In genomic region chr18:23138470-23138869, GRCh38 we compare ENCODE assay signal across 12 cellular contexts. TPM values are rescaled to one million over a fixed set of nuclear protein-coding genes. Genes with fewer than 3 reads are reported as not detected.
A peak's percentile ranks its signal among the peaks of the same experiment; 100 is the strongest.
DNase-seq lines count a peak whose midpoint lies in the region; ATAC-seq and TF ChIP-seq lines count a peak whose summit lies in the region.
"Had no signal": no experiment of that assay in that cellular context is flagged by ENCODE, and none has a peak within 500 bp of the region (broad histone marks: within the 10 kb centered on the region; RNA-seq: fewer than 3 reads in every experiment).

No MANE protein-coding gene starts in this region.

- no peak overlapping the region for H3K56ac ChIP-seq in H9 (ENCODE audit: insufficient read length, low read depth, low read length)

- H2BK12ac ChIP-seq in H9 (ENCODE audit: insufficient read length, low read depth, low read length): no peak overlapping the region

- intact Hi-C loops in activated T-helper 2 cell treated with anti-CD3 and anti-CD28 coated beads, Interferon-gamma antibody, Interleukin-2, Interleukin-4, amounts not matched to agents 10 μg/mL and 5 μg/mL and 100 μg/mL, durations not matched to agents 14 hours and 24 hours and 36 hours (cut with micrococcal nuclease): loop anchor here (10.0 kb wide), 2 partner anchors 64 to 146 kb away; no protein-coding TSS in a partner anchor
- intact Hi-C loops in psoas muscle (cut with DNase I): no loop called here
- intact Hi-C loops in testis (cut with DNase I; ENCODE audit: low total_unique reads): loop anchor here (10.0 kb wide), 2 partner anchors 216 to 266 kb away; no protein-coding TSS in a partner anchor

- H2AFZ ChIP-seq in H9 (ENCODE audit: low read length): no peak overlapping the region

- H3K23ac ChIP-seq in H9 (ENCODE audit: insufficient read length, low read depth, low read length): no peak overlapping the region

- no CpG with 5 or more reads among the region's 5 CpGs for WGBS in H9 (ENCODE audit: extremely low coverage, insufficient read length, low lambda C conversion rate)
- 83 to 89% (median 85%) methylated on average over 5 of the region's 5 CpGs for whole genome bisulfite sequencing in psoas muscle, 3 donors
- 77 to 78% methylated on average over 5 of the region's 5 CpGs for WGBS in testis, 2 donors

- H3K4me3 ChIP-seq in psoas muscle: no peak overlapping the region
- no peak overlapping the region for H3K4me3 ChIP-seq in testis

- no peak overlapping the region for H3K4me2 ChIP-seq in H9 (ENCODE audit: insufficient read depth, insufficient read length, low read length)

- H3K4me1 ChIP-seq in H9 (ENCODE audit: insufficient read depth, low read length) (no peaks in the 10 kb centered on the region; the same call in 1 of the 2 replicates), psoas muscle (peaks cover 10% of the 10 kb centered on the region), testis (peaks cover 19% of the 10 kb centered on the region)

- ATAC-seq in psoas muscle (no peak), HG02678 (IDR thresholded peaks at IDR 0.05; ENCODE audit: unreplicated experiment) (no peak)

- H3K27ac Mint-ChIP-seq in H9 (no peak overlapping the region), mesothelial cell of epicardium (peak overlapping the region; percentile 16)
- no peak overlapping the region for H3K27ac Mint-ChIP-seq in activated T-helper 2 cell treated with anti-CD3 and anti-CD28 coated beads, Interferon-gamma antibody, Interleukin-2, Interleukin-4, amounts not matched to agents 10 μg/mL and 5 μg/mL and 100 μg/mL, durations not matched to agents 14 hours and 24 hours and 36 hours
- H3K27ac Mint-ChIP-seq: activated naive CD4-positive, alpha-beta T cell treated with anti-CD3 and anti-CD28 coated beads, Interleukin-2, amount 10 ng/mL, durations not matched to agents 7 days and 5 days had no signal

- H3K27me3 ChIP-seq in H9 (ENCODE audit: insufficient read depth, low read length) (no peaks in the 10 kb centered on the region), psoas muscle (ENCODE audit: insufficient read depth in 3 of 3, low read length in 2 of 3) (peaks cover 0 to 31% (median 20%) of the 10 kb centered on the region in 3 donors), testis (no peaks in the 10 kb centered on the region)
- H3K27me3 ChIP-seq: SJCRH30 had no signal

- H3K4ac ChIP-seq in H9 (ENCODE audit: low read depth, low read length): no peak overlapping the region

- H2BK15ac ChIP-seq in H9 (ENCODE audit: low read depth, low read length): no peak overlapping the region

- no peak overlapping the region for H3K9ac ChIP-seq in H9 (ENCODE audit: extremely low read depth, insufficient read length, low read length)

- H4K8ac ChIP-seq in H9 (replicated peaks; ENCODE audit: insufficient read length, low read depth, low read length): no peak overlapping the region

- H3K9me3 ChIP-seq in H9 (ENCODE audit: control insufficient read depth, low read depth, low read length) (no peaks in the 10 kb centered on the region), psoas muscle (no peaks in the 10 kb centered on the region), testis (no peaks in the 10 kb centered on the region)
- H3K9me3 ChIP-seq: sigmoid colon, SJCRH30 had no signal

- H4K20me1 ChIP-seq in H9 (ENCODE audit: control insufficient read depth, insufficient read depth, insufficient read length): no peaks in the 10 kb centered on the region

- no peak overlapping the region for H4K91ac ChIP-seq in H9 (ENCODE audit: insufficient read length, low read depth, low read length)

- H2BK20ac ChIP-seq in H9 (ENCODE audit: low read depth, low read length, poor library complexity, severe bottlenecking): no peak overlapping the region

- no peak overlapping the region for H3K14ac ChIP-seq in H9 (ENCODE audit: insufficient read depth, low read length)

- no peak for DNase-seq in H9
- DNase-seq in NCI-H2107 (lab: John Stamatoyannopoulos, UW): peak; percentile 27
- DNase-seq in activated T-helper 2 cell treated with anti-CD3 and anti-CD28 coated beads, Interferon-gamma antibody, Interleukin-2, Interleukin-4, amounts not matched to agents 10 μg/mL and 5 μg/mL and 100 μg/mL, durations not matched to agents 14 hours and 24 hours and 36 hours (ENCODE audit: low spot score): no peak
- DNase-seq in mesothelial cell of epicardium (ENCODE audit: low spot score in 2 of 2, unreplicated experiment in 2 of 2): no peak
- no peak for DNase-seq in OCI-M1 (lab: John Stamatoyannopoulos, UW)
- no peak for DNase-seq in psoas muscle
- DNase-seq in testis: no peak
- DNase-seq: activated CD4-positive, alpha-beta T cell treated with anti-CD3 and anti-CD28 coated beads, Interleukin-2, amount 50 U/mL, for 4 hours; activated naive CD4-positive, alpha-beta T cell treated with anti-CD3 and anti-CD28 coated beads, Interleukin-2, amount 10 ng/mL, durations not matched to agents 7 days and 5 days; sigmoid colon; SJCRH30 had no signal

- TF ChIP-seq CTCF in H9 (conservative IDR thresholded peaks at IDR 0.05) (no peak), mesothelial cell of epicardium (IDR thresholded peaks at IDR 0.05; ENCODE audit: unreplicated experiment) (no peak), psoas muscle (IDR thresholded peaks at IDR 0.05) (no peak), testis (IDR thresholded peaks at IDR 0.05) (no peak)

- peaks cover 35% of the 10 kb centered on the region; the same call in 1 of the 2 replicates for H3K79me2 ChIP-seq in H9 (ENCODE audit: insufficient read depth, low read length)

- no peak overlapping the region for H2AK5ac ChIP-seq in H9 (ENCODE audit: insufficient read length, low read length)

- no peak for TF ChIP-seq POLR2A in testis (IDR thresholded peaks at IDR 0.05)

- no peaks in the 10 kb centered on the region for H3K9me3 Mint-ChIP-seq in H9
- H3K9me3 Mint-ChIP-seq in activated T-helper 2 cell treated with anti-CD3 and anti-CD28 coated beads, Interferon-gamma antibody, Interleukin-2, Interleukin-4, amounts not matched to agents 10 μg/mL and 5 μg/mL and 100 μg/mL, durations not matched to agents 14 hours and 24 hours and 36 hours: no peaks in the 10 kb centered on the region
- H3K9me3 Mint-ChIP-seq in mesothelial cell of epicardium: no peaks in the 10 kb centered on the region
- H3K9me3 Mint-ChIP-seq: activated naive CD4-positive, alpha-beta T cell treated with anti-CD3 and anti-CD28 coated beads, Interleukin-2, amount 10 ng/mL, durations not matched to agents 7 days and 5 days had no signal

- peak overlapping the region; percentile 12 to 41; a peak in 2 of 5 replicates for H3K4me3 Mint-ChIP-seq in H9
- peak overlapping the region; percentile 80 for H3K4me3 Mint-ChIP-seq in activated T-helper 2 cell treated with anti-CD3 and anti-CD28 coated beads, Interferon-gamma antibody, Interleukin-2, Interleukin-4, amounts not matched to agents 10 μg/mL and 5 μg/mL and 100 μg/mL, durations not matched to agents 14 hours and 24 hours and 36 hours (ENCODE audit: low read depth)
- no peak overlapping the region for H3K4me3 Mint-ChIP-seq in mesothelial cell of epicardium
- H3K4me3 Mint-ChIP-seq: activated naive CD4-positive, alpha-beta T cell treated with anti-CD3 and anti-CD28 coated beads, Interleukin-2, amount 10 ng/mL, durations not matched to agents 7 days and 5 days had no signal

- no peak overlapping the region for H3K18ac ChIP-seq in H9 (ENCODE audit: insufficient read length, low read depth, low read length)

- H3T11ph ChIP-seq in H9 (ENCODE audit: low read length): no peak overlapping the region

- H3K36me3 Mint-ChIP-seq in H9 (ENCODE audit: insufficient read depth in 1 of 3, low read depth in 3 of 3): peaks cover 4 to 21% (median 16%) of the 10 kb centered on the region in 3 experiments; a peak in 6 of 7 replicates
- peaks cover 27% of the 10 kb centered on the region for H3K36me3 Mint-ChIP-seq in activated T-helper 2 cell treated with anti-CD3 and anti-CD28 coated beads, Interferon-gamma antibody, Interleukin-2, Interleukin-4, amounts not matched to agents 10 μg/mL and 5 μg/mL and 100 μg/mL, durations not matched to agents 14 hours and 24 hours and 36 hours (ENCODE audit: low read depth)
- H3K36me3 Mint-ChIP-seq in mesothelial cell of epicardium: no peaks in the 10 kb centered on the region
- H3K36me3 Mint-ChIP-seq: activated naive CD4-positive, alpha-beta T cell treated with anti-CD3 and anti-CD28 coated beads, Interleukin-2, amount 10 ng/mL, durations not matched to agents 7 days and 5 days had no signal

- peaks cover 31% of the 10 kb centered on the region for H3K23me2 ChIP-seq in H9 (ENCODE audit: insufficient read length, low read depth, low read length, poor library complexity, severe bottlenecking)

- no peaks in the 10 kb centered on the region for H3K79me1 ChIP-seq in H9 (ENCODE audit: insufficient read depth, low read depth, low read length, poor library complexity, severe bottlenecking)

- no peaks in the 10 kb centered on the region; the same call in 1 of the 2 replicates for H3K27me3 Mint-ChIP-seq in H9 (ENCODE audit: low read depth)
- H3K27me3 Mint-ChIP-seq in activated T-helper 2 cell treated with anti-CD3 and anti-CD28 coated beads, Interferon-gamma antibody, Interleukin-2, Interleukin-4, amounts not matched to agents 10 μg/mL and 5 μg/mL and 100 μg/mL, durations not matched to agents 14 hours and 24 hours and 36 hours (ENCODE audit: low read depth): peaks cover 7% of the 10 kb centered on the region
- H3K27me3 Mint-ChIP-seq in mesothelial cell of epicardium (ENCODE audit: low read depth): peaks cover 29% of the 10 kb centered on the region

- H2BK5ac ChIP-seq in H9 (ENCODE audit: insufficient read length, low read length): no peak overlapping the region

- H2BK120ac ChIP-seq in H9 (ENCODE audit: low read depth, low read length, poor library complexity, severe bottlenecking): no peak overlapping the region

- H3K4me1 Mint-ChIP-seq in H9: peaks cover 63 to 64% of the 10 kb centered on the region in 2 experiments
- peaks cover 53% of the 10 kb centered on the region for H3K4me1 Mint-ChIP-seq in activated T-helper 2 cell treated with anti-CD3 and anti-CD28 coated beads, Interferon-gamma antibody, Interleukin-2, Interleukin-4, amounts not matched to agents 10 μg/mL and 5 μg/mL and 100 μg/mL, durations not matched to agents 14 hours and 24 hours and 36 hours (ENCODE audit: low read depth)
- H3K4me1 Mint-ChIP-seq in mesothelial cell of epicardium: peaks cover 66% of the 10 kb centered on the region

- H3K27ac ChIP-seq in H9 (ENCODE audit: insufficient read length, low read depth, low read length): no peak overlapping the region
- H3K27ac ChIP-seq in psoas muscle: no peak overlapping the region
- H3K27ac ChIP-seq in testis: no peak overlapping the region
- H3K27ac ChIP-seq: SJCRH30 had no signal

- H4K5ac ChIP-seq in H9 (ENCODE audit: insufficient read length, low read depth, low read length): no peak overlapping the region

- H3K36me3 ChIP-seq in psoas muscle (ENCODE audit: insufficient read depth in 1 of 2, low read depth in 1 of 2) (no peaks in the 10 kb centered on the region), testis (ENCODE audit: low read depth, missing control alignments) (no peaks in the 10 kb centered on the region)
- H3K36me3 ChIP-seq: sigmoid colon, SJCRH30 had no signal

RNA-seq across cellular contexts. Expression of gene CABLES1, which starts 3.2 kb away (rescaled TPM):
- total RNA-seq in H9 (2021): 24.1 and 27.1 TPM in 2 replicates
- total RNA-seq in activated T-helper 2 cell treated with anti-CD3 and anti-CD28 coated beads, Interferon-gamma antibody, Interleukin-2, Interleukin-4, amounts not matched to agents 10 μg/mL and 5 μg/mL and 100 μg/mL, durations not matched to agents 14 hours and 24 hours and 36 hours: 27.4 and 33.5 TPM in 2 replicates
- 11.3 to 12.7 TPM (median 12.0 TPM) in 3 replicates for total RNA-seq in mesothelial cell of epicardium
- total RNA-seq in psoas muscle: 1 to 10 TPM in 2 of 4 donors, under 1 TPM in 2; 0.42 to 1.5 (median 1.1) TPM
- 1 to 10 TPM in 1 of 3 donors, under 1 TPM in 2; 0.45 to 1.1 (median 0.46) TPM for polyA plus RNA-seq in psoas muscle
- total RNA-seq in testis: 10 to 100 TPM; 12.0 to 15.8 TPM
- polyA plus RNA-seq in testis (ENCODE audit: insufficient read depth, low read depth, low replicate concordance): 6.2 TPM

Comparison
In these comparisons a context has a peak if more than half of its experiments do, and no peak if none do; other contexts are left out.
1. intact Hi-C loops: an anchor here in activated T-helper 2 cell treated with anti-CD3 and anti-CD28 coated beads, Interferon-gamma antibody, Interleukin-2, Interleukin-4, amounts not matched to agents 10 μg/mL and 5 μg/mL and 100 μg/mL, durations not matched to agents 14 hours and 24 hours and 36 hours (10.0 kb wide) and testis (10.0 kb wide); none called in psoas muscle.